Comparison of ENCODE assay signal across 26 cellular contexts in the genomic region with DNA sequence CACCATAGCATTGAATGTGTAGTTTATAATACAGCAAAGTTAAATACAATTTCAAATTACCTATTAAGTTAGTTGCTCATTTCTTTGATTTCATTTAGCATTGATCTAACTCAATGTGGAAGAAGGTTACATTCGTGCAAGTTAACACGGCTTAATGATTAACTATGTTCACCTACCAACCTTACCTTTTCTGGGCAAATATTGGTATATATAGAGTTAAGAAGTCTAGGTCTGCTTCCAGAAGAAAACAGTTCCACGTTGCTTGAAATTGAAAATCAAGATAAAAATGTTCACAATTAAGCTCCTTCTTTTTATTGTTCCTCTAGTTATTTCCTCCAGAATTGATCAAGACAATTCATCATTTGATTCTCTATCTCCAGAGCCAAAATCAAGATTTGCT. TPM values are rescaled to one million over a fixed set of nuclear protein-coding genes. Genes with fewer than 3 reads are reported as not detected.
"Had no signal": no experiment of that assay in that cellular context is flagged by ENCODE, and none has a peak within 500 bp of the region (broad histone marks: within the 10 kb centered on the region; RNA-seq: fewer than 3 reads in every experiment).

Gene ANGPTL3 (plus strand): TSS at position 240 of the 400 bp plus-strand sequence. CDS start 47 bp downstream, at position 287.

- H3K9me3 ChIP-seq: lower lobe of right lung, prostate gland, right atrium auricular region, stomach, suprapubic skin, tibial nerve had no signal

- H3K4me2 ChIP-seq: neural progenitor cell had no signal

- H3K36me3 ChIP-seq: cardiac muscle cell, lower lobe of right lung, neural progenitor cell, prostate gland, right atrium auricular region, stomach, suprapubic skin, tibial nerve had no signal

- H3K9ac ChIP-seq: neural progenitor cell had no signal

- ATAC-seq: esophagus mucosa; left cardiac atrium; lower lobe of right lung; stimulated activated memory B cell treated with anti-CD40 and anti-IgM and Interleukin-4, amounts not matched to agents 10 μg/mL and 1 μg/mL and 100 μg/mL, for 72 hours had no signal

- H3K27me3 ChIP-seq: cardiac muscle cell, neural progenitor cell, right atrium auricular region, stomach, suprapubic skin, tibial nerve had no signal

- FAIRE-seq: endothelial cell of umbilical vein had no signal

- H3K4me1 ChIP-seq: lower lobe of right lung, neural progenitor cell, prostate gland, right atrium auricular region, suprapubic skin had no signal

- H3K4me3 ChIP-seq: cardiac muscle cell, lower lobe of right lung, neural progenitor cell, prostate gland, right atrium auricular region, stomach, suprapubic skin, tibial nerve had no signal

- DNase-seq: activated CD4-positive, alpha-beta T cell treated with anti-CD3 and anti-CD28 coated beads for 1 hour; activated naive CD4-positive, alpha-beta T cell treated with anti-CD3 and anti-CD28 coated beads for 36 hours; activated T-cell treated with anti-CD3 and anti-CD28 coated beads, Interleukin-2, amount 50 U/mL, for 24 hours; amygdala; dermis blood vessel endothelial cell; effector CD8-positive, alpha-beta T cell; foreskin melanocyte; left cardiac atrium; lower lobe of right lung; mesendoderm; naive B cell; stimulated activated CD4-positive, alpha-beta T cell treated with anti-CD3 and anti-CD28 coated beads, Interleukin-2, amount 100 ng/mL, for 24 hours; stomach; T-helper 9 cell had no signal

- H3K27ac ChIP-seq: cardiac muscle cell, lower lobe of right lung, neural progenitor cell, prostate gland, right atrium auricular region, stomach, suprapubic skin, tibial nerve had no signal

- H2AFZ ChIP-seq: neural progenitor cell had no signal

RNA-seq across cellular contexts. Expression of gene ANGPTL3, which starts in this region (rescaled TPM):
- total RNA-seq: activated naive CD4-positive, alpha-beta T cell treated with anti-CD3 and anti-CD28 coated beads for 36 hours; cardiac muscle cell; dermis blood vessel endothelial cell; endothelial cell of umbilical vein; esophagus mucosa; left cardiac atrium; lower lobe of right lung; omental fat pad; prostate gland; right atrium auricular region; T-helper 1 cell treated with Interleukin-12 subunit alpha and Interleukin-12 subunit beta and Interleukin-4 antibody, amounts not matched to agents 30 ng/mL and 1 ng/mL, for 36 hours; tibial nerve; urinary bladder had no signal
- polyA plus RNA-seq: endothelial cell of umbilical vein had no signal
